8 cellular contexts compared by ENCODE assay signal in the genomic region with DNA sequence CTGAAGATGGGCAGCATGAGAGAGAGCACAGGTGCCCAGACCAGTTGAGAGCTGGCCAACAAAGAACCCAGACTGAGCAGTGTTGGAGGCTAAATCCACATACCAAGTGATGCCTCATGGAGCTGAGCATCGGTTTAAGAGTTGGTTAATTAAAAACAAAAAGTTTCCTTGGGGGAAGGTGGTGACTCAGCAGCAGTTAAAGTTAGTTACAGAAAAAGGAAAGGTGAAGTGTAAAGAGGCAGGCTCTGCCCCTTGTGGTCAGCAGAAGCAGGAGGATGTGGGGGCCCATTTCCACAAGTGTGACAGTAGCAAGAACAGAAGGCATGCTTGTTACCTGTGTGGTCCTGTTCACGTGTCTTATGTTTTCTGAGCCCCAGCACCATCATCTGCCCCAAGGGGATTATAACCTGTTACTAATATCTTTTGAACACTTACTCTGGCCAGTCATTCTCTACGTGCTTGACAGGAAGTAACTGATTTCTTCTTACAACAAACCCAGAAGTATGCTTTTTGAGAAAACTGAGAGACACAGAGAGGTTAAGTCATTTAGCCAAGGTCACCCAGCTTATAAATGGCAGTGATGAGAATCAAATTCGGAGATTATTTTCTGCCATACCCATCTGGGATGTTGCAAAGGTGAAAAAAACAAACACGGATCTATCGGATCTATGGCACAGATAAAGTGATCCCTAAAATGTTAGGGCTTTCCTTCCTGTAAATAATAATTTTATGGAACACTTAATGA.
DNase-seq lines count a peak whose midpoint lies in the region; ATAC-seq, FAIRE-seq and TF ChIP-seq lines count a peak whose summit lies in the region.

No MANE protein-coding gene starts in this region.

- 0 out of 2 replicates have a peak overlapping the region, but pooled peaks have one; percentile 23 for H2BK12ac ChIP-seq in H1 (ENCODE audit: low read depth, low read length)

- WGBS in H1 (ENCODE audit: extremely low coverage in 1 of 2, insufficient coverage in 1 of 2, insufficient read length in 1 of 2, insufficient replicate concordance in 2 of 2, low coverage in 1 of 2, low lambda C conversion rate in 2 of 2, missing lambda C conversion rate in 1 of 2), 2 experiments = 80% methylated on average over 6 of the region's 6 CpGs; no CpG with 5 or more reads in 1 of the 2 experiments

- no peak overlapping the region; a peak in 1 of 7 replicates for H3K9ac ChIP-seq in H1 (replicated peaks in 1 of 4; ENCODE audit: extremely low read depth in 1 of 4, low read depth in 3 of 4, low read length in 3 of 4)

- CTCF ChIA-PET in H1 (lab: Charles Lee; ENCODE audit: partially characterized antibody) = interaction anchor here (0.6 to 4.3 kb wide), 12 partner anchors 8 to 305 kb away, joined by 3 to 19 read pairs (median 4); partner anchors contain the start of gene EPHB1

- H3K9me3 ChIP-seq in H1 (ENCODE audit: insufficient read depth in 2 of 2, low read depth in 1 of 2, low read length in 1 of 2) (no peaks in the 10 kb centered on the region), right atrium auricular region (peaks cover 0 to 1% of the 10 kb centered on the region in 2 donors)

- H3K14ac ChIP-seq in H1 (ENCODE audit: insufficient read length) = no peak overlapping the region

- POLR2A ChIA-PET in H1 (lab: Charles Lee; ENCODE audit: partially characterized antibody) = no interaction called here

- H2BK15ac ChIP-seq in H1 (ENCODE audit: low read length) = no peak overlapping the region

- TF ChIP-seq POLR2A in H1 (IDR thresholded peaks at IDR 0.05; ENCODE audit: control extremely low read depth in 1 of 2, low read depth in 2 of 2, low read length in 2 of 2) = no peak
- no peak for TF ChIP-seq POLR2A in H54 (IDR thresholded peaks at IDR 0.05; ENCODE audit: low read depth, low read length)

- H3K56ac ChIP-seq in H1 (replicated peaks; ENCODE audit: insufficient read length, low read depth, low read length) = no peak overlapping the region

- no peak overlapping the region for H3K23ac ChIP-seq in H1 (ENCODE audit: insufficient read length)

- peak; percentile 33 to 52; a peak in 3 of 4 replicates for TF ChIP-seq RAD21 in H1 (IDR thresholded peaks at IDR 0.05 in 1 of 2, conservative IDR thresholded peaks at IDR 0.05 in 1 of 2; ENCODE audit: low read depth in 2 of 2, low read length in 2 of 2)

- H3K4ac ChIP-seq in H1 (replicated peaks; ENCODE audit: insufficient read length, low read depth, low read length) = no peak overlapping the region

- no peak overlapping the region for H3K4me3 ChIP-seq in H1 (ENCODE audit: extremely low read depth in 1 of 4, insufficient read depth in 2 of 4, low read depth in 3 of 4, low read length in 4 of 4)
- no peak overlapping the region for H3K4me3 ChIP-seq in right atrium auricular region

- peak; percentile 46 for DNase-seq in GDM1 (lab: John Stamatoyannopoulos, UW)
- DNase-seq in H1 (ENCODE audit: low read depth in 1 of 2, low spot score in 2 of 2) = peak in 1 of 2 experiments; percentile 15
- no peak for DNase-seq in H54 (ENCODE audit: insufficient read length, low spot score)
- no peak for DNase-seq in right atrium auricular region (ENCODE audit: low spot score)
- DNase-seq in globus pallidus (ENCODE audit: low spot score) = no peak
- DNase-seq in NCI-H524 (lab: John Stamatoyannopoulos, UW) = no peak

- H3K4me2 ChIP-seq in H1 (ENCODE audit: insufficient read depth in 1 of 2, low read depth in 2 of 2, low read length in 2 of 2) = no peak overlapping the region

- no peaks in the 10 kb centered on the region for H3K23me2 ChIP-seq in H1 (ENCODE audit: low read depth, low read length)

- no peak overlapping the region for H2AFZ ChIP-seq in H1 (ENCODE audit: low read length)

- H3K27me3 ChIP-seq in H1 (replicated peaks in 1 of 4; ENCODE audit: control insufficient read depth in 3 of 4, extremely low read depth in 1 of 4, insufficient read depth in 3 of 4, low read length in 3 of 4) = peaks cover 1 to 3% (median 2%) of the 10 kb centered on the region in 4 experiments; a peak in 6 of 7 replicates
- H3K27me3 ChIP-seq in right atrium auricular region = no peaks in the 10 kb centered on the region

- no peak overlapping the region for H2BK20ac ChIP-seq in H1 (ENCODE audit: low read length)

- H3K4me1 ChIP-seq in H1 (replicated peaks in 1 of 4; ENCODE audit: control insufficient read depth in 3 of 4, insufficient read depth in 4 of 4, low read length in 3 of 4) (peaks cover 0 to 2% (median 0%) of the 10 kb centered on the region in 4 experiments; a peak in 1 of 7 replicates), right atrium auricular region (no peaks in the 10 kb centered on the region)

- TF ChIP-seq CTCF in H1 (IDR thresholded peaks at IDR 0.05; ENCODE audit: control extremely low read depth in 1 of 3, insufficient read depth in 1 of 3, low read depth in 1 of 3, low read length in 3 of 3) (peak; percentile 23 to 72 (median 65); a peak in 3 of 4 replicates), right atrium auricular region (IDR thresholded peaks at IDR 0.05) (no peak)

- ATAC-seq in GM19455 (IDR thresholded peaks at IDR 0.05; ENCODE audit: unreplicated experiment) = peak; percentile 89
- ATAC-seq in HG03280 (IDR thresholded peaks at IDR 0.05; ENCODE audit: unreplicated experiment) = peak; percentile 82

- no peak overlapping the region for H3K18ac ChIP-seq in H1 (ENCODE audit: extremely low read depth, low read length)

- H3K27ac ChIP-seq in H1 (ENCODE audit: low read depth, low read length) (no peak overlapping the region), right atrium auricular region (no peak overlapping the region)

- no peak overlapping the region for H2BK5ac ChIP-seq in H1 (ENCODE audit: low read depth, low read length)

- H3K36me3 ChIP-seq in H1 (ENCODE audit: control insufficient read depth in 2 of 4, insufficient read depth in 4 of 4, low read length in 3 of 4) (no peaks in the 10 kb centered on the region), right atrium auricular region (no peaks in the 10 kb centered on the region)

- peak overlapping the region; percentile 54 for H2AK5ac ChIP-seq in H1 (ENCODE audit: low read depth, low read length)

- FAIRE-seq in H1 (lab: Jason Lieb, UNC) = peak; percentile 57
- no peak for FAIRE-seq in H54 (lab: Jason Lieb, UNC)

- H4K20me1 ChIP-seq in H1 (replicated peaks in 1 of 2; ENCODE audit: control insufficient read depth in 1 of 2, insufficient read depth in 2 of 2, low read length in 2 of 2) = no peaks in the 10 kb centered on the region

- no peak overlapping the region for H4K91ac ChIP-seq in H1 (replicated peaks; ENCODE audit: insufficient read length, low read length)

- H4K8ac ChIP-seq in H1 (ENCODE audit: extremely low read depth, insufficient read depth, low read length) = no peak overlapping the region

- no peak for TF ChIP-seq EP300 in H1 (IDR thresholded peaks at IDR 0.05; ENCODE audit: borderline replicate concordance in 1 of 2, low read depth in 2 of 2, low read length in 2 of 2)

- H2BK120ac ChIP-seq in H1 (replicated peaks; ENCODE audit: low read depth, low read length) = no peak overlapping the region

- H4K5ac ChIP-seq in H1 (ENCODE audit: insufficient read length, low read depth, low read length) = no peak overlapping the region

- no peaks in the 10 kb centered on the region for H3K79me1 ChIP-seq in H1 (ENCODE audit: low read depth, low read length)

- no peaks in the 10 kb centered on the region for H3K79me2 ChIP-seq in H1 (ENCODE audit: control insufficient read depth in 1 of 2, insufficient read depth in 2 of 2, low read length in 2 of 2)

TF ChIP-seq in H1, 55 proteins besides CTCF, POLR2A, EP300 and RAD21:
- TF ChIP-seq FOSL1 (IDR thresholded peaks at IDR 0.05; ENCODE audit: insufficient read depth, low read depth, low read length) (no peak), TEAD4 (IDR thresholded peaks at IDR 0.05; ENCODE audit: low read depth, low read length) (no peak), MAFK (IDR thresholded peaks at IDR 0.05; ENCODE audit: low read depth, low read length) (peak; percentile 48; the same call in 1 of the 2 replicates), RBBP5 (IDR thresholded peaks at IDR 0.05; ENCODE audit: borderline replicate concordance, low read depth, low read length) (no peak), TCF12 (IDR thresholded peaks at IDR 0.05; ENCODE audit: low read depth, low read length) (no peak), BRCA1 (IDR thresholded peaks at IDR 0.05; ENCODE audit: low read depth, low read length) (no peak), TAF1 (IDR thresholded peaks at IDR 0.05; ENCODE audit: low read depth, low read length) (no peak), KDM1A (IDR thresholded peaks at IDR 0.05; ENCODE audit: borderline replicate concordance, low read length) (peak; percentile 71), POU5F1 (IDR thresholded peaks at IDR 0.05; ENCODE audit: low read depth, low read length) (no peak)
- TF ChIP-seq, protein P1, sequence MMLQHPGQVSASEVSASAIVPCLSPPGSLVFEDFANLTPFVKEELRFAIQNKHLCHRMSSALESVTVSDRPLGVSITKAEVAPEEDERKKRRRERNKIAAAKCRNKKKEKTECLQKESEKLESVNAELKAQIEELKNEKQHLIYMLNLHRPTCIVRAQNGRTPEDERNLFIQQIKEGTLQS (IDR thresholded peaks at IDR 0.05; ENCODE audit: insufficient read depth, low read depth, low read length) = no peak

Comparison
In these comparisons a context has a peak if more than half of its experiments do, and no peak if none do; other contexts are left out.
1. CTCF ChIP-seq: peak in H1 (3 of 3); none in right atrium auricular region (0 of 2).